In the genomic region with DNA sequence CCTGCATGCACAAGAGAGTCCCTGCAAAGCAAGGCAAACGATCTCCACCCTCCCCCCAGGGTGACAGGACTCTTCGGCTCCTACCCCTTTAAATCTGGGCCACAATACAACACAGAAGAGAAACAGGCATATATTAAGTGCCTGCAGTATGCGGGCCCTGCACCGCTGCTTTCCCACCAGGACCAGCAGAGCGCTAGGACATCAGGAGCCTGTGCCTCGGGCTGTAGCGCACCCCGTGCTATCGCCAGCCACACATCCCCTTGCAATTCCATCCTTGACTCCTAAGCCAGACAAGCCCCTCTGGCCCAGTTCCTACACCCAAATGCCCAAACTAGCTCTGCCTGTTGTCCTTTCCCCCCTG, we compare ENCODE assay signal across 2 cellular contexts.
TF ChIP-seq lines count a peak whose summit lies in the region.

No MANE protein-coding gene starts in this region.

TF ChIP-seq in GM23338, 12 proteins besides CTCF, POLR2A, EP300 and RAD21 (continued from another document):
- TF ChIP-seq, protein P1, sequence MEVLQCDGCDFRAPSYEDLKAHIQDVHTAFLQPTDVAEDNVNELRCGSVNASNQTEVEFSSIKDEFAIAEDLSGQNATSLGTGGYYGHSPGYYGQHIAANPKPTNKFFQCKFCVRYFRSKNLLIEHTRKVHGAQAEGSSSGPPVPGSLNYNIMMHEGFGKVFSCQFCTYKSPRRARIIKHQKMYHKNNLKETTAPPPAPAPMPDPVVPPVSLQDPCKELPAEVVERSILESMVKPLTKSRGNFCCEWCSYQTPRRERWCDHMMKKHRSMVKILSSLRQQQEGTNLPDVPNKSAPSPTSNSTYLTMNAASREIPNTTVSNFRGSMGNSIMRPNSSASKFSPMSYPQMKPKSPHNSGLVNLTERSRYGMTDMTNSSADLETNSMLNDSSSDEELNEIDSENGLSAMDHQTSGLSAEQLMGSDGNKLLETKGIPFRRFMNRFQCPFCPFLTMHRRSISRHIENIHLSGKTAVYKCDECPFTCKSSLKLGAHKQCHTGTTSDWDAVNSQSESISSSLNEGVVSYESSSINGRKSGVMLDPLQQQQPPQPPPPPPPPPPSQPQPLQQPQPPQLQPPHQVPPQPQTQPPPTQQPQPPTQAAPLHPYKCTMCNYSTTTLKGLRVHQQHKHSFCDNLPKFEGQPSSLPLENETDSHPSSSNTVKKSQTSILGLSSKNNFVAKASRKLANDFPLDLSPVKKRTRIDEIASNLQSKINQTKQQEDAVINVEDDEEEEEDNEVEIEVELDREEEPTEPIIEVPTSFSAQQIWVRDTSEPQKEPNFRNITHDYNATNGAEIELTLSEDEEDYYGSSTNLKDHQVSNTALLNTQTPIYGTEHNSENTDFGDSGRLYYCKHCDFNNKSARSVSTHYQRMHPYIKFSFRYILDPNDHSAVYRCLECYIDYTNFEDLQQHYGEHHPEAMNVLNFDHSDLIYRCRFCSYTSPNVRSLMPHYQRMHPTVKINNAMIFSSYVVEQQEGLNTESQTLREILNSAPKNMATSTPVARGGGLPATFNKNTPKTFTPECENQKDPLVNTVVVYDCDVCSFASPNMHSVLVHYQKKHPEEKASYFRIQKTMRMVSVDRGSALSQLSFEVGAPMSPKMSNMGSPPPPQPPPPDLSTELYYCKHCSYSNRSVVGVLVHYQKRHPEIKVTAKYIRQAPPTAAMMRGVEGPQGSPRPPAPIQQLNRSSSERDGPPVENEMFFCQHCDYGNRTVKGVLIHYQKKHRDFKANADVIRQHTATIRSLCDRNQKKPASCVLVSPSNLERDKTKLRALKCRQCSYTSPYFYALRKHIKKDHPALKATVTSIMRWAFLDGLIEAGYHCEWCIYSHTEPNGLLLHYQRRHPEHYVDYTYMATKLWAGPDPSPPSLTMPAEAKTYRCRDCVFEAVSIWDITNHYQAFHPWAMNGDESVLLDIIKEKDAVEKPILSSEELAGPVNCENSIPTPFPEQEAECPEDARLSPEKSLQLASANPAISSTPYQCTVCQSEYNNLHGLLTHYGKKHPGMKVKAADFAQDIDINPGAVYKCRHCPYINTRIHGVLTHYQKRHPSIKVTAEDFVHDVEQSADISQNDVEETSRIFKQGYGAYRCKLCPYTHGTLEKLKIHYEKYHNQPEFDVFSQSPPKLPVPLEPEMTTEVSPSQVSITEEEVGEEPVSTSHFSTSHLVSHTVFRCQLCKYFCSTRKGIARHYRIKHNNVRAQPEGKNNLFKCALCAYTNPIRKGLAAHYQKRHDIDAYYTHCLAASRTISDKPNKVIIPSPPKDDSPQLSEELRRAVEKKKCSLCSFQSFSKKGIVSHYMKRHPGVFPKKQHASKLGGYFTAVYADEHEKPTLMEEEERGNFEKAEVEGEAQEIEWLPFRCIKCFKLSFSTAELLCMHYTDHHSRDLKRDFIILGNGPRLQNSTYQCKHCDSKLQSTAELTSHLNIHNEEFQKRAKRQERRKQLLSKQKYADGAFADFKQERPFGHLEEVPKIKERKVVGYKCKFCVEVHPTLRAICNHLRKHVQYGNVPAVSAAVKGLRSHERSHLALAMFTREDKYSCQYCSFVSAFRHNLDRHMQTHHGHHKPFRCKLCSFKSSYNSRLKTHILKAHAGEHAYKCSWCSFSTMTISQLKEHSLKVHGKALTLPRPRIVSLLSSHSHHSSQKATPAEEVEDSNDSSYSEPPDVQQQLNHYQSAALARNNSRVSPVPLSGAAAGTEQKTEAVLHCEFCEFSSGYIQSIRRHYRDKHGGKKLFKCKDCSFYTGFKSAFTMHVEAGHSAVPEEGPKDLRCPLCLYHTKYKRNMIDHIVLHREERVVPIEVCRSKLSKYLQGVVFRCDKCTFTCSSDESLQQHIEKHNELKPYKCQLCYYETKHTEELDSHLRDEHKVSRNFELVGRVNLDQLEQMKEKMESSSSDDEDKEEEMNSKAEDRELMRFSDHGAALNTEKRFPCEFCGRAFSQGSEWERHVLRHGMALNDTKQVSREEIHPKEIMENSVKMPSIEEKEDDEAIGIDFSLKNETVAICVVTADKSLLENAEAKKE (CRISPR knock-in tag; IDR thresholded peaks at IDR 0.05): no peak
- TF ChIP-seq CREB1 (CRISPR knock-in tag; IDR thresholded peaks at IDR 0.05; ENCODE audit: low read depth): no peak

TF ChIP-seq in WTC11, 78 proteins besides CTCF, POLR2A, EP300 and RAD21 (continued from another document):
- TF ChIP-seq, protein P2, sequence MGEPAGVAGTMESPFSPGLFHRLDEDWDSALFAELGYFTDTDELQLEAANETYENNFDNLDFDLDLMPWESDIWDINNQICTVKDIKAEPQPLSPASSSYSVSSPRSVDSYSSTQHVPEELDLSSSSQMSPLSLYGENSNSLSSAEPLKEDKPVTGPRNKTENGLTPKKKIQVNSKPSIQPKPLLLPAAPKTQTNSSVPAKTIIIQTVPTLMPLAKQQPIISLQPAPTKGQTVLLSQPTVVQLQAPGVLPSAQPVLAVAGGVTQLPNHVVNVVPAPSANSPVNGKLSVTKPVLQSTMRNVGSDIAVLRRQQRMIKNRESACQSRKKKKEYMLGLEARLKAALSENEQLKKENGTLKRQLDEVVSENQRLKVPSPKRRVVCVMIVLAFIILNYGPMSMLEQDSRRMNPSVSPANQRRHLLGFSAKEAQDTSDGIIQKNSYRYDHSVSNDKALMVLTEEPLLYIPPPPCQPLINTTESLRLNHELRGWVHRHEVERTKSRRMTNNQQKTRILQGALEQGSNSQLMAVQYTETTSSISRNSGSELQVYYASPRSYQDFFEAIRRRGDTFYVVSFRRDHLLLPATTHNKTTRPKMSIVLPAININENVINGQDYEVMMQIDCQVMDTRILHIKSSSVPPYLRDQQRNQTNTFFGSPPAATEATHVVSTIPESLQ (CRISPR knock-in tag; IDR thresholded peaks at IDR 0.05): no peak
- TF ChIP-seq NR1H2 (CRISPR knock-in tag; IDR thresholded peaks at IDR 0.05) (no peak), TCF7 (CRISPR knock-in tag; IDR thresholded peaks at IDR 0.05; ENCODE audit: low read depth) (no peak), IRF2 (CRISPR knock-in tag; IDR thresholded peaks at IDR 0.05; ENCODE audit: borderline replicate concordance, low read depth) (no peak), ZNF317 (CRISPR knock-in tag; IDR thresholded peaks at IDR 0.05; ENCODE audit: borderline replicate concordance, low read depth) (no peak), KAT7 (CRISPR knock-in tag; IDR thresholded peaks at IDR 0.05; ENCODE audit: borderline replicate concordance) (no peak), RELA (CRISPR knock-in tag; IDR thresholded peaks at IDR 0.05; ENCODE audit: borderline replicate concordance) (no peak), EMX1 (CRISPR knock-in tag; IDR thresholded peaks at IDR 0.05) (no peak), PRRX2 (CRISPR knock-in tag; IDR thresholded peaks at IDR 0.05) (no peak), CBFB (CRISPR knock-in tag; IDR thresholded peaks at IDR 0.05; ENCODE audit: low read depth) (no peak)
- TF ChIP-seq, protein P3, sequence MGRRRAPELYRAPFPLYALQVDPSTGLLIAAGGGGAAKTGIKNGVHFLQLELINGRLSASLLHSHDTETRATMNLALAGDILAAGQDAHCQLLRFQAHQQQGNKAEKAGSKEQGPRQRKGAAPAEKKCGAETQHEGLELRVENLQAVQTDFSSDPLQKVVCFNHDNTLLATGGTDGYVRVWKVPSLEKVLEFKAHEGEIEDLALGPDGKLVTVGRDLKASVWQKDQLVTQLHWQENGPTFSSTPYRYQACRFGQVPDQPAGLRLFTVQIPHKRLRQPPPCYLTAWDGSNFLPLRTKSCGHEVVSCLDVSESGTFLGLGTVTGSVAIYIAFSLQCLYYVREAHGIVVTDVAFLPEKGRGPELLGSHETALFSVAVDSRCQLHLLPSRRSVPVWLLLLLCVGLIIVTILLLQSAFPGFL (CRISPR knock-in tag; IDR thresholded peaks at IDR 0.05; ENCODE audit: borderline replicate concordance): no peak
- TF ChIP-seq, protein P4, sequence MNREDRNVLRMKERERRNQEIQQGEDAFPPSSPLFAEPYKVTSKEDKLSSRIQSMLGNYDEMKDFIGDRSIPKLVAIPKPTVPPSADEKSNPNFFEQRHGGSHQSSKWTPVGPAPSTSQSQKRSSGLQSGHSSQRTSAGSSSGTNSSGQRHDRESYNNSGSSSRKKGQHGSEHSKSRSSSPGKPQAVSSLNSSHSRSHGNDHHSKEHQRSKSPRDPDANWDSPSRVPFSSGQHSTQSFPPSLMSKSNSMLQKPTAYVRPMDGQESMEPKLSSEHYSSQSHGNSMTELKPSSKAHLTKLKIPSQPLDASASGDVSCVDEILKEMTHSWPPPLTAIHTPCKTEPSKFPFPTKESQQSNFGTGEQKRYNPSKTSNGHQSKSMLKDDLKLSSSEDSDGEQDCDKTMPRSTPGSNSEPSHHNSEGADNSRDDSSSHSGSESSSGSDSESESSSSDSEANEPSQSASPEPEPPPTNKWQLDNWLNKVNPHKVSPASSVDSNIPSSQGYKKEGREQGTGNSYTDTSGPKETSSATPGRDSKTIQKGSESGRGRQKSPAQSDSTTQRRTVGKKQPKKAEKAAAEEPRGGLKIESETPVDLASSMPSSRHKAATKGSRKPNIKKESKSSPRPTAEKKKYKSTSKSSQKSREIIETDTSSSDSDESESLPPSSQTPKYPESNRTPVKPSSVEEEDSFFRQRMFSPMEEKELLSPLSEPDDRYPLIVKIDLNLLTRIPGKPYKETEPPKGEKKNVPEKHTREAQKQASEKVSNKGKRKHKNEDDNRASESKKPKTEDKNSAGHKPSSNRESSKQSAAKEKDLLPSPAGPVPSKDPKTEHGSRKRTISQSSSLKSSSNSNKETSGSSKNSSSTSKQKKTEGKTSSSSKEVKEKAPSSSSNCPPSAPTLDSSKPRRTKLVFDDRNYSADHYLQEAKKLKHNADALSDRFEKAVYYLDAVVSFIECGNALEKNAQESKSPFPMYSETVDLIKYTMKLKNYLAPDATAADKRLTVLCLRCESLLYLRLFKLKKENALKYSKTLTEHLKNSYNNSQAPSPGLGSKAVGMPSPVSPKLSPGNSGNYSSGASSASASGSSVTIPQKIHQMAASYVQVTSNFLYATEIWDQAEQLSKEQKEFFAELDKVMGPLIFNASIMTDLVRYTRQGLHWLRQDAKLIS (CRISPR knock-in tag; IDR thresholded peaks at IDR 0.05; ENCODE audit: borderline replicate concordance): no peak
- TF ChIP-seq, protein P5, sequence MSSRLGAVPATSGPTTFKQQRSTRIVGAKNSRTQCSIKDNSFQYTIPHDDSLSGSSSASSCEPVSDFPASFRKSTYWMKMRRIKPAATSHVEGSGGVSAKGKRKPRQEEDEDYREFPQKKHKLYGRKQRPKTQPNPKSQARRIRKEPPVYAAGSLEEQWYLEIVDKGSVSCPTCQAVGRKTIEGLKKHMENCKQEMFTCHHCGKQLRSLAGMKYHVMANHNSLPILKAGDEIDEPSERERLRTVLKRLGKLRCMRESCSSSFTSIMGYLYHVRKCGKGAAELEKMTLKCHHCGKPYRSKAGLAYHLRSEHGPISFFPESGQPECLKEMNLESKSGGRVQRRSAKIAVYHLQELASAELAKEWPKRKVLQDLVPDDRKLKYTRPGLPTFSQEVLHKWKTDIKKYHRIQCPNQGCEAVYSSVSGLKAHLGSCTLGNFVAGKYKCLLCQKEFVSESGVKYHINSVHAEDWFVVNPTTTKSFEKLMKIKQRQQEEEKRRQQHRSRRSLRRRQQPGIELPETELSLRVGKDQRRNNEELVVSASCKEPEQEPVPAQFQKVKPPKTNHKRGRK (CRISPR knock-in tag; IDR thresholded peaks at IDR 0.05; ENCODE audit: borderline replicate concordance): no peak
